Comparison of ENCODE assay signal across 8 cellular contexts in the genomic region with DNA sequence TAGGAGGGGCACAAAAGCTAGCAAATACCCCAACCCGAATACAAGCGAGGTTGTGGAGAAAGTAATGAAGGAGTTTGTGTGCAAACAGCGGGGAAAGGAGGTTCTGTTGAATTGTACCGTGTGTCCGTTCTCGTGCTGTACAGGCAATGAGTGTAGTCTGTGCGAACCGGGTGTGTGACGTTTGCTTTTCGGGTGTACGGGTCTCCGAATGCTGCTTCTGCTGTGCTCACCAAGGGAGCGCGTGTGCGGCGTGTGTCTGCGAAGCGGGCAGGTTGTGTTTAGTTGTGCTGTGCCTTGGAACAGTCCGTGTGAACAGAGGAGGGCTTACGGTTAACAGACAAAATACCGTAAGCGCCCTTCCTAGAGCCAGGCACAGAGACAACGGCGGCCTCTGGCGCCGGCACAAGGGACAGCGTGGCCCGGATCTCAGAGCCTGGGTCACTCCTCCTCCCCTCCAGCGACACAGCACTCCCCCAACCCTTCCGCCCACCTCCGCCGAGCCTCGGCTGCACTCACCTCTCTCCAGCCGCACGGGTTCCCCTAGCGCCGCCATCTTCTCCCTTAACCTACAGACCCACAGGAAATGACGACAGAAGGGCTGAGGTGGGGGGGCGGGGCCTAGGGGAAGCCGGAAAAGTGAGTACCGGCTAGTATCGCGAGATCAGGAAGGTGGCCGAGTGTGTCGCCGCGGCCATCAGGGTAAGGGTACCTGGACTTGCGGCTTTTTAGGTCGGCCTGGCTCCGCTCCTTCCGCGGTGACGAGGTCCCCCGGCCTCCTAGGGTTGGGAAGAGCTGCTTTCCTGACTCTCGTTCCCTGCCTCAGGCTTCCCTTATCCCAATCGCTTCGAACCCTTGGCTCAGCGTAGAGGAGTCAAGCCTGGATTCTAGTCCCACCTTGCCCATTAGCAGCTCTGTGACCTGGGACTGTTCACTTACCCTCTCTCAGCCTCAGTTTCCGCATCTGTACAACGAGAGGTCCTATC. TPM values are rescaled to one million over a fixed set of nuclear protein-coding genes. Genes with fewer than 3 reads are reported as not detected.
DNase-seq lines count a peak whose midpoint lies in the region; ATAC-seq and TF ChIP-seq lines count a peak whose summit lies in the region.

Gene LIN7C (minus strand): TSS at position 570 of the 983 bp plus-strand sequence. CDS start 17 bp downstream, at position 553.

- H3K4me1 ChIP-seq in right cardiac atrium (ENCODE audit: control insufficient read depth, insufficient read depth, low read length) (no peaks in the 10 kb centered on the region), vagina (peaks cover 51% of the 10 kb centered on the region)

- H3K27me3 ChIP-seq in right cardiac atrium (ENCODE audit: control insufficient read depth, insufficient read depth) (no peaks in the 10 kb centered on the region), vagina (no peaks in the 10 kb centered on the region)

- no peaks in the 10 kb centered on the region for H3K9me3 Mint-ChIP-seq in T-helper 1 cell treated with Interleukin-12 subunit alpha and Interleukin-12 subunit beta and Interleukin-4 antibody, amounts not matched to agents 30 μg/mL and 1 μg/mL, for 36 hours

- TF ChIP-seq POLR2A in vagina (IDR thresholded peaks at IDR 0.05) = peak in 1 of 2 donors; percentile 80

- H3K27ac ChIP-seq in right cardiac atrium (ENCODE audit: low read length) = peak within 1 kb of the TSS; percentile 95
- peak within 1 kb of the TSS; percentile 88 for H3K27ac ChIP-seq in vagina

- intact Hi-C loops in right cardiac atrium (cut with DNase I) = no loop called here
- intact Hi-C loops in vagina (cut with DNase I) = no loop called here

- H3K36me3 ChIP-seq in vagina = no peaks in the 10 kb centered on the region

- H3K36me3 Mint-ChIP-seq in T-helper 1 cell treated with Interleukin-12 subunit alpha and Interleukin-12 subunit beta and Interleukin-4 antibody, amounts not matched to agents 30 μg/mL and 1 μg/mL, for 36 hours (ENCODE audit: low read depth) = peaks cover 8% of the 10 kb centered on the region

- H3K27ac Mint-ChIP-seq in T-helper 1 cell treated with Interleukin-12 subunit alpha and Interleukin-12 subunit beta and Interleukin-4 antibody, amounts not matched to agents 30 μg/mL and 1 μg/mL, for 36 hours = peak within 1 kb of the TSS; percentile 100

- H3K4me3 Mint-ChIP-seq in T-helper 1 cell treated with Interleukin-12 subunit alpha and Interleukin-12 subunit beta and Interleukin-4 antibody, amounts not matched to agents 30 μg/mL and 1 μg/mL, for 36 hours = peak within 1 kb of the TSS; percentile 100

- WGBS in right cardiac atrium = under 1% methylated on average over 60 of the region's 60 CpGs

- peak; percentile 94 for DNase-seq in GM13976 (ENCODE audit: low spot score)
- peak; percentile 95 for DNase-seq in NCI-H146 treated with DMSO at 0.1 percent for 48 hours (lab: John Stamatoyannopoulos, UW; ENCODE audit: unreplicated experiment)
- DNase-seq in amygdala (lab: John Stamatoyannopoulos, UW) = peak; percentile 31 to 96 (median 90)
- peak; percentile 95 to 98 (median 98) for DNase-seq in right cardiac atrium
- DNase-seq in putamen (ENCODE audit: low spot score) = peak; percentile 95
- DNase-seq in vagina (ENCODE audit: extremely low spot score in 2 of 2) = peak; percentile 96 to 98

- H3K4me3 ChIP-seq in right cardiac atrium (ENCODE audit: low read length) (peak within 1 kb of the TSS; percentile 76), vagina (peak within 1 kb of the TSS; percentile 87 to 89)

- no peak for TF ChIP-seq CTCF in GM13976 (IDR thresholded peaks at IDR 0.05; ENCODE audit: borderline replicate concordance, control extremely low read depth, extremely low read depth, insufficient read depth, missing control alignments)
- TF ChIP-seq CTCF in vagina (IDR thresholded peaks at IDR 0.05) = no peak

- H3K9me3 ChIP-seq in right cardiac atrium (ENCODE audit: control insufficient read depth, low read length) = no peaks in the 10 kb centered on the region
- H3K9me3 ChIP-seq in vagina = no peaks in the 10 kb centered on the region

- in situ Hi-C loops in GM13976 (cut with MboI; ENCODE audit: low sequenced_read_pairs, unreplicated experiment) = no loop called here

- H3K4me1 Mint-ChIP-seq in T-helper 1 cell treated with Interleukin-12 subunit alpha and Interleukin-12 subunit beta and Interleukin-4 antibody, amounts not matched to agents 30 μg/mL and 1 μg/mL, for 36 hours (ENCODE audit: low read depth) = peaks cover 26% of the 10 kb centered on the region

- ATAC-seq in HG02870 (IDR thresholded peaks at IDR 0.05; ENCODE audit: unreplicated experiment) (peak; percentile 92), right cardiac atrium (peak; percentile 98 to 99)

- H3K27me3 Mint-ChIP-seq in T-helper 1 cell treated with Interleukin-12 subunit alpha and Interleukin-12 subunit beta and Interleukin-4 antibody, amounts not matched to agents 30 μg/mL and 1 μg/mL, for 36 hours (ENCODE audit: low read depth) = no peaks in the 10 kb centered on the region

RNA-seq across cellular contexts. Expression of gene LIN7C, which starts in this region (rescaled TPM):
- total RNA-seq in right cardiac atrium (10 to 100 TPM; 18.0 to 25.2 (median 19.8) TPM), vagina (30.9 TPM)
- 7.6 TPM for polyA plus RNA-seq in right cardiac atrium

Comparison
In these comparisons a context has a peak if more than half of its experiments do, and no peak if none do; other contexts are left out.
1. Peak in every context shown above with its lines: DNase-seq, ATAC-seq, H3K4me3 ChIP-seq and H3K27ac ChIP-seq.